1 cellular context compared by ENCODE assay signal in the genomic region with DNA sequence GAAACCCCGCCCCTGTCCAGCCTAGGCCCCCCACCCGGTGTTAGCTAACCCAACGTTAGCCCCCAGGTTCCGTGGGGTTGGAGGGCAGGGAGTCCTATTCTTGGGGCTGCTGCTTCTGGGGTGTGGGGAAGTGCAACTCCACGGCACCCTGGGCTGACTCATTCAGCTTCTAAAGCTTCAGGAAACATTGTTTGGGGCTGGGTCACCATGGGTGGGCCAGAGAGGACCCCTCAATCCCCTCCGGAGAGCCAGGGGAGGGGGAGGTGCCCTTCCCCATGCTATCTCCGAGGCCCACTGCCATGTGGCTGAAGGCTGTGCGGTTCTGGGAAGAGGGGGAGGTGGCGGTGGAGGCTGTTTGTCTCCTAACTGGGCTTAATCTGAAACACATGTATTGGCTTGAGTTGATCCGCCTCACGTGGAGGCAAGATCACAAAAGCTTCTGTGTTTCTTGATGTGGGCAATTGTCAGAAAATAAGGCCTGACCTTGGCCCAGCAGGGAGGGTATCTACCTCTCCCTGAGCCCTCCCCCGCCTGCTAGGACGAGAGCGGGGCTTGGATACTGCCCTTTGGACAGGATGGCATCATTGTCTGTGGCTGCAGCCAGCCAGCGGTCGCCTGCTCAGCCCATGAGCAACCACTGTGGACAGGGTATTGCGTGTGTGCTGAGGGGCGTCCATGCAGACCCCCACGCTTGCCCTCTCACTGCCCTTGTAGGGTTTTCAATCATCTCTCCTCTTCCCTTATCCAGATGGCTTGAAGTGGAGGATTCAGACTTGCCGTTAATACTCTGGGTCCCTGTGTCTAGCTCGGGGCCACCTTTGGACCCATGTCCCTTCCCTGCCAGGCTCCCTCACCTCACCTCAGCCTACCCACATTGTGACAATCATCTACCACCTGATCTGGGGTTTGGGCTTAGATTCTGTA.
TF ChIP-seq lines count a peak whose summit lies in the region.

No MANE protein-coding gene starts in this region.

TF ChIP-seq in HepG2, 621 proteins besides CTCF, POLR2A, EP300 and RAD21 (continued from another document):
- TF ChIP-seq ZBTB25 (CRISPR knock-in tag; IDR thresholded peaks at IDR 0.05) (peak; percentile 61; the same call in 1 of the 2 replicates), ZNF749 (CRISPR knock-in tag; IDR thresholded peaks at IDR 0.05; ENCODE audit: borderline replicate concordance) (no peak; the same call in 1 of the 2 replicates), ZNF264 (CRISPR knock-in tag; IDR thresholded peaks at IDR 0.05) (peak; percentile 14; the same call in 1 of the 2 replicates)
